In the genomic region with DNA sequence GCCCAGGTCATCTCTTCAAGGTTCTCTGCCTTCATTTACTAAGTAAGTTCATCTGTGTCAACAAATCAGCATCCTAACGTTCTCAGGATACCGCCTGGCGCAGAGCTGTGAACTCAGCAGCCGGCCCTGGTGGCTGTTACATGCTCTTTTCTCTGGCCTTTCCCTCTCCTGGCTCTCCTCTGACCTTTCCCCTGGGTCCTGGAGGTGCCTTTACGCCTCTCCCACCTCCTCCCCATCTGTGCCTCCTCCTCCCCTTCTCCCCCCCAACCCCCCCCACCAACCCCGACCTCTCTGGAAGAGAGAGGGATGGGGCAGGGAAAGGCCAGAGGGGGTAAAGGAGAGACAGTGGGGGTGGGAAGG, we compare ENCODE assay signal across 13 cellular contexts. TPM values are rescaled to one million over a fixed set of nuclear protein-coding genes. Genes with fewer than 3 reads are reported as not detected.
DNase-seq lines count a peak whose midpoint lies in the region; ATAC-seq and TF ChIP-seq lines count a peak whose summit lies in the region.
"Had no signal": no experiment of that assay in that cellular context is flagged by ENCODE, and none has a peak within 500 bp of the region (broad histone marks: within the 10 kb centered on the region; RNA-seq: fewer than 3 reads in every experiment).

No MANE protein-coding gene starts in this region.

- POLR2A ChIA-PET in naive thymus-derived CD4-positive, alpha-beta T cell (lab: Charles Lee): interaction anchor here (0.6 to 4.6 kb wide), 12 partner anchors 9 to 85 kb away, joined by 3 to 38 read pairs (median 6); a partner anchor contains a TSS

- intact Hi-C loops in naive thymus-derived CD4-positive, alpha-beta T cell (cut with micrococcal nuclease): no loop called here
- intact Hi-C loops in ascending aorta (cut with DNase I): no loop called here
- intact Hi-C loops in lower leg skin (cut with DNase I; ENCODE audit: low total_unique reads): no loop called here

- TF ChIP-seq CTCF in brain microvascular endothelial cell (IDR thresholded peaks at IDR 0.05; ENCODE audit: low read depth, low read length, missing control alignments): peak; percentile 1
- TF ChIP-seq CTCF in ascending aorta (IDR thresholded peaks at IDR 0.05): no peak
- no peak for TF ChIP-seq CTCF in lower leg skin (IDR thresholded peaks at IDR 0.05)

- peaks cover 0 to under 1% (median 0%) of the 10 kb centered on the region in 11 donors for H3K9me3 Mint-ChIP-seq in naive thymus-derived CD4-positive, alpha-beta T cell

- CTCF ChIA-PET in naive thymus-derived CD4-positive, alpha-beta T cell (lab: Charles Lee): interaction anchor here (0.5 to 4.2 kb wide), 7 partner anchors 17 to 92 kb away, joined by 3 to 20 read pairs (median 5); no protein-coding TSS in a partner anchor

- in situ Hi-C loops in brain microvascular endothelial cell (cut with HindIII; ENCODE audit: low pct_ligation_motif_present, low sequenced_read_pairs): no loop called here

- peaks cover 0 to 43% (median 6%) of the 10 kb centered on the region in 5 donors for H3K36me3 Mint-ChIP-seq in naive thymus-derived CD4-positive, alpha-beta T cell

- no peaks in the 10 kb centered on the region for H3K9me3 ChIP-seq in BLaER1
- H3K9me3 ChIP-seq in naive thymus-derived CD4-positive, alpha-beta T cell (ENCODE audit: control insufficient read depth in 2 of 3, low read length in 3 of 3): no peaks in the 10 kb centered on the region
- no peaks in the 10 kb centered on the region for H3K9me3 ChIP-seq in ascending aorta
- H3K9me3 ChIP-seq: Caco-2, heart left ventricle had no signal

- H3K27ac ChIP-seq in BLaER1 (peak overlapping the region; percentile 57), brain microvascular endothelial cell (peak overlapping the region; percentile 17), substantia nigra (ENCODE audit: low read depth, low read length, poor library complexity, severe bottlenecking) (no peak overlapping the region), ascending aorta (peak overlapping the region in 1 of 2 donors; percentile 2)
- H3K27ac ChIP-seq in naive thymus-derived CD4-positive, alpha-beta T cell (ENCODE audit: low read depth, low read length): peak overlapping the region; percentile 69

- no peak overlapping the region; the same call in none of the 2 replicates for H3K9ac ChIP-seq in BLaER1

- peaks cover 0 to 4% (median 0%) of the 10 kb centered on the region in 5 donors for H3K27me3 Mint-ChIP-seq in naive thymus-derived CD4-positive, alpha-beta T cell

- peaks cover 75 to 97% (median 91%) of the 10 kb centered on the region in 7 donors for H3K4me1 Mint-ChIP-seq in naive thymus-derived CD4-positive, alpha-beta T cell

- H4K20me1 ChIP-seq in BLaER1: no peaks in the 10 kb centered on the region

- peak; percentile 45 for DNase-seq in NCI-H82 (lab: John Stamatoyannopoulos, UW)
- DNase-seq in brain microvascular endothelial cell: no peak
- no peak for DNase-seq in naive thymus-derived CD4-positive, alpha-beta T cell
- no peak for DNase-seq in substantia nigra (lab: John Stamatoyannopoulos, UW)
- DNase-seq in ascending aorta (ENCODE audit: low spot score in 2 of 2): no peak
- DNase-seq in lower leg skin (ENCODE audit: low spot score in 2 of 2): no peak
- no peak for DNase-seq in stimulated activated CD4-positive, alpha-beta T cell treated with anti-CD3 and anti-CD28 coated beads, Interleukin-2, amount 100 ng/mL, for 24 hours
- DNase-seq: Caco-2, cortex of kidney, heart left ventricle, midbrain, NCI-H1417 treated with DMSO at 0.1 percent for 48 hours had no signal

- peaks cover 77% of the 10 kb centered on the region for H3K4me1 ChIP-seq in BLaER1
- H3K4me1 ChIP-seq in naive thymus-derived CD4-positive, alpha-beta T cell (ENCODE audit: control insufficient read depth in 2 of 2, insufficient read depth in 2 of 2, low read length in 2 of 2): peaks cover 85 to 94% of the 10 kb centered on the region in 2 donors
- peaks cover 6 to 23% of the 10 kb centered on the region in 2 donors for H3K4me1 ChIP-seq in ascending aorta

- H3K36me3 ChIP-seq in BLaER1 (peaks cover 5% of the 10 kb centered on the region; the same call in 1 of the 2 replicates), brain microvascular endothelial cell (replicated peaks) (peaks cover 31% of the 10 kb centered on the region), ascending aorta (no peaks in the 10 kb centered on the region)
- peaks cover 0 to 5% (median 0%) of the 10 kb centered on the region in 3 experiments for H3K36me3 ChIP-seq in naive thymus-derived CD4-positive, alpha-beta T cell (ENCODE audit: control insufficient read depth in 2 of 3, insufficient read depth in 3 of 3, low read length in 3 of 3)

- TF ChIP-seq POLR2A in lower leg skin (IDR thresholded peaks at IDR 0.05): no peak

- H3K27me3 ChIP-seq in BLaER1: no peaks in the 10 kb centered on the region
- H3K27me3 ChIP-seq in brain microvascular endothelial cell (replicated peaks): no peaks in the 10 kb centered on the region
- no peaks in the 10 kb centered on the region for H3K27me3 ChIP-seq in naive thymus-derived CD4-positive, alpha-beta T cell (ENCODE audit: control insufficient read depth in 2 of 2, insufficient read depth in 2 of 2, low read length in 2 of 2)
- H3K27me3 ChIP-seq in ascending aorta: no peaks in the 10 kb centered on the region
- H3K27me3 ChIP-seq: heart left ventricle had no signal

- H3K27ac Mint-ChIP-seq in naive thymus-derived CD4-positive, alpha-beta T cell: peak overlapping the region; percentile 90 to 98 (median 95)

- 76 to 77% methylated on average over 6 of the region's 6 CpGs for WGBS in lower leg skin, 2 donors

- peak overlapping the region; percentile 77 for H3K4me2 ChIP-seq in BLaER1

- no peak for ATAC-seq in naive thymus-derived CD4-positive, alpha-beta T cell
- ATAC-seq: heart left ventricle had no signal

- H3K4me3 ChIP-seq in BLaER1 (no peak overlapping the region), brain microvascular endothelial cell (ENCODE audit: low read depth, low read length) (no peak overlapping the region), ascending aorta (no peak overlapping the region), lower leg skin (ENCODE audit: low read depth, poor library complexity, severe bottlenecking) (no peak overlapping the region)
- peak overlapping the region; percentile 5 for H3K4me3 ChIP-seq in naive thymus-derived CD4-positive, alpha-beta T cell (ENCODE audit: low read length)

- peak overlapping the region; percentile 71 to 84 (median 78) for H3K4me3 Mint-ChIP-seq in naive thymus-derived CD4-positive, alpha-beta T cell

RNA-seq across cellular contexts. Expression of a gene that starts 19.5 kb away (rescaled TPM):
- 100 to 1,000 TPM in 3 of 5 experiments, 10 to 100 TPM in 2; 84.2 to 704 (median 172) TPM for total RNA-seq in naive thymus-derived CD4-positive, alpha-beta T cell
- 100 to 1,000 TPM; 268 to 344 TPM for polyA plus RNA-seq in naive thymus-derived CD4-positive, alpha-beta T cell
- 120 TPM for total RNA-seq in ascending aorta
- 10 to 100 TPM in 2 of 4 donors, 1 to 10 TPM in 2; 6.5 to 25.7 (median 9.8) TPM for total RNA-seq in lower leg skin

RNA-seq across cellular contexts. Expression of a gene that starts 49.9 kb away (rescaled TPM):
- total RNA-seq in naive thymus-derived CD4-positive, alpha-beta T cell: 100 to 1,000 TPM in 2 of 5 experiments, 10 to 100 TPM in 3; 51.8 to 161 (median 97.8) TPM
- 10 to 100 TPM; 45.8 to 73.7 TPM for polyA plus RNA-seq in naive thymus-derived CD4-positive, alpha-beta T cell
- 65.1 TPM for total RNA-seq in ascending aorta
- 10 to 100 TPM; 49.0 to 73.0 (median 65.8) TPM for total RNA-seq in lower leg skin
